In the genomic region with DNA sequence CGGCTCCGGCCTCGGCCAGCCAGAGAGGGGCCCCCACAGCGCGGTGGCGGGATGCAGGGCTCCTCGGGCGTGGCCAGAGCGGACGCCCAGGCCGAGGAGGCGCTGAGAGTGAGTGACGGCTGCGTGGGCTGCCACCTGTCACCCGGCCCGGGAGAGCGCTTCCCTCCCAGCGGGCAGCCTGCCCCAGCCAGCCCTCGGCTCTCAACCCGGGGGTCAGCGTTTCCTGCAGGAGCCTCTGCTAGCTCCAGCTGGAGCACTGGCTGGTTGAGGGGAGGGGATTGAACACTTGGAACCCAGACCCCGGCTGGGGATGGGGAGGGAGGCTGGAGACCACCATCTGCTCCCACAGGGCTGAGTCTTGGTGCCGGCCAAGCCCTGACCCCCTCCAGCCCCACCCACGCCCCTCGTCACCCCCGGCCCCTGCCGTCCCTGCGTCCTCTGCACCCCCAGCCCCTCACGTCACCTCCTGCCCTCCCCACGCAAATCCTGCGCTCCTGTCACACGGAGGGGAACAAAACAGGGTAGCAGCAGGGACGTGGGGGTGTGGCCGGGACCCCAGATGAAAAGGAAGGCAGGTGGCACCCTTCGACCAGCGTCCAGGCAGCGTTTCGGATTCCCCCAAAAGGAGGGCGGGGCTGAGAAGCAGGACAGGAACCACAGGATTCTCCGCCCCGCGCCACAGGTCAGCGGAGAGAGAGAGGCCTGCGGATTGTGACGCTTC, we compare ENCODE assay signal across 7 cellular contexts.
DNase-seq lines count a peak whose midpoint lies in the region; ATAC-seq lines count a peak whose summit lies in the region.

No MANE protein-coding gene starts in this region.

- H3K9me3 ChIP-seq in HUES64 (ENCODE audit: insufficient read depth, low read depth, low read length) (no peaks in the 10 kb centered on the region), iPS-18c (ENCODE audit: control insufficient read depth, insufficient read depth, low read length) (peaks cover 2% of the 10 kb centered on the region)

- H3K27ac Mint-ChIP-seq in stimulated activated naive B cell treated with anti-CD40 and anti-IgM and Interleukin-4, amounts not matched to agents 10 μg/mL and 1 μg/mL and 100 μg/mL, for 72 hours = peak overlapping the region; percentile 82

- peaks cover 3 to 4% of the 10 kb centered on the region in 2 donors for H3K9me3 Mint-ChIP-seq in stimulated activated naive B cell treated with anti-CD40 and anti-IgM and Interleukin-4, amounts not matched to agents 10 μg/mL and 1 μg/mL and 100 μg/mL, for 72 hours

- H3K4me1 Mint-ChIP-seq in stimulated activated naive B cell treated with anti-CD40 and anti-IgM and Interleukin-4, amounts not matched to agents 10 μg/mL and 1 μg/mL and 100 μg/mL, for 72 hours = peaks cover 13 to 29% of the 10 kb centered on the region in 2 donors

- no peaks in the 10 kb centered on the region for H3K36me3 ChIP-seq in HUES64 (ENCODE audit: insufficient read depth, low read length)

- peaks cover 56% of the 10 kb centered on the region for H3K27me3 ChIP-seq in HUES64 (ENCODE audit: insufficient read depth, low read length)

- no peaks in the 10 kb centered on the region for H3K36me3 Mint-ChIP-seq in stimulated activated naive B cell treated with anti-CD40 and anti-IgM and Interleukin-4, amounts not matched to agents 10 μg/mL and 1 μg/mL and 100 μg/mL, for 72 hours

- H3K4me3 Mint-ChIP-seq in stimulated activated naive B cell treated with anti-CD40 and anti-IgM and Interleukin-4, amounts not matched to agents 10 μg/mL and 1 μg/mL and 100 μg/mL, for 72 hours = peak overlapping the region; percentile 78 to 82

- under 1% methylated on average over 39 of the region's 45 CpGs for WGBS in HUES64

- peaks cover 27 to 48% of the 10 kb centered on the region in 2 donors for H3K27me3 Mint-ChIP-seq in stimulated activated naive B cell treated with anti-CD40 and anti-IgM and Interleukin-4, amounts not matched to agents 10 μg/mL and 1 μg/mL and 100 μg/mL, for 72 hours

- H3K4me1 ChIP-seq in HUES64 (ENCODE audit: insufficient read depth, low read length) = peaks cover 9% of the 10 kb centered on the region

- no peak overlapping the region for H3K9ac ChIP-seq in HUES64 (ENCODE audit: low read depth, low read length)

- peak; percentile 69 for DNase-seq in activated CD8-positive, alpha-beta memory T cell treated with anti-CD3 and anti-CD28 coated beads, Interleukin-2, amount 50 U/mL, for 48 hours
- peak; percentile 37 for DNase-seq in stimulated activated naive B cell treated with anti-CD40 and anti-IgM and Interleukin-4, amounts not matched to agents 10 μg/mL and 1 μg/mL and 100 μg/mL, for 72 hours

- H3K27ac ChIP-seq in HUES64 (ENCODE audit: low read depth, low read length) = no peak overlapping the region

- ATAC-seq in stimulated activated naive B cell treated with anti-CD40 and anti-IgM and Interleukin-4, amounts not matched to agents 10 μg/mL and 1 μg/mL and 100 μg/mL, for 72 hours (replicated peaks) = peak; percentile 86 to 88
- ATAC-seq in GM18520 (IDR thresholded peaks at IDR 0.05; ENCODE audit: unreplicated experiment) = no peak
- ATAC-seq in HG02678 (IDR thresholded peaks at IDR 0.05; ENCODE audit: unreplicated experiment) = no peak
- no peak for ATAC-seq in GM18517 (IDR thresholded peaks at IDR 0.05; ENCODE audit: unreplicated experiment)

- H3K4me3 ChIP-seq in HUES64 (ENCODE audit: low read length) (peak overlapping the region; percentile 49), iPS-18c (ENCODE audit: insufficient read depth, low read depth, low read length) (peak overlapping the region; percentile 40)

Comparison
In these comparisons a context has a peak if more than half of its experiments do, and no peak if none do; other contexts are left out.
1. ATAC-seq: peak in stimulated activated naive B cell treated with anti-CD40 and anti-IgM and Interleukin-4, amounts not matched to agents 10 μg/mL and 1 μg/mL and 100 μg/mL, for 72 hours (2 of 2); none in GM18520 (single experiment), HG02678 (single experiment) and GM18517 (single experiment).